ENCODE assay signal across 8 cellular contexts in genomic region chr3:67654099-67654831, GRCh38. TPM values are rescaled to one million over a fixed set of nuclear protein-coding genes. Genes with fewer than 3 reads are reported as not detected.
DNase-seq lines count a peak whose midpoint lies in the region; ATAC-seq and TF ChIP-seq lines count a peak whose summit lies in the region.

Gene SUCLG2 (minus strand): TSS chr3:67654612. CDS start chr3:67654586, 26 bp downstream.

- peaks cover 14% of the 10 kb centered on the region for H3K4me1 ChIP-seq in HUES48 (ENCODE audit: control insufficient read depth, insufficient read depth, low read length)

- H3K27me3 ChIP-seq in HUES48 (ENCODE audit: control insufficient read depth, insufficient read depth, low read length), result no peaks in the 10 kb centered on the region

- ATAC-seq in GM21381 (IDR thresholded peaks at IDR 0.05; ENCODE audit: unreplicated experiment), result peak; percentile 63
- peak; percentile 64 for ATAC-seq in stimulated activated naive CD8-positive, alpha-beta T cell treated with anti-CD3 and anti-CD28 coated beads, Interleukin-15, amount 100 ng/mL, for 72 hours

- H3K27ac ChIP-seq in HUES48 (ENCODE audit: low read depth, low read length), result peak within 1 kb of the TSS; percentile 89

- peaks cover 26% of the 10 kb centered on the region for H3K9me3 Mint-ChIP-seq in nephron progenitor cell
- peaks cover 13 to 19% of the 10 kb centered on the region in 2 donors for H3K9me3 Mint-ChIP-seq in stimulated activated naive CD8-positive, alpha-beta T cell treated with anti-CD3 and anti-CD28 coated beads, Interleukin-15, amount 100 ng/mL, for 72 hours

- H3K9ac ChIP-seq in HUES48 (ENCODE audit: low read depth, low read length), result peak within 1 kb of the TSS; percentile 97

- H3K36me3 ChIP-seq in HUES48 (ENCODE audit: control insufficient read depth, insufficient read depth, low read length), result no peaks in the 10 kb centered on the region

- TF ChIP-seq CTCF in fibroblast of pulmonary artery (IDR thresholded peaks at IDR 0.05; ENCODE audit: low read length, missing control alignments) (no peak), nephron progenitor cell (IDR thresholded peaks at IDR 0.05) (no peak)

- H3K27me3 Mint-ChIP-seq in nephron progenitor cell (ENCODE audit: low read depth, poor library complexity), result no peaks in the 10 kb centered on the region
- no peaks in the 10 kb centered on the region for H3K27me3 Mint-ChIP-seq in stimulated activated naive CD8-positive, alpha-beta T cell treated with anti-CD3 and anti-CD28 coated beads, Interleukin-15, amount 100 ng/mL, for 72 hours

- DNase-seq in DMS114 treated with DMSO at 0.1 percent for 48 hours (lab: John Stamatoyannopoulos, UW; ENCODE audit: unreplicated experiment) (peak; percentile 38), RPMI7951 (ENCODE audit: low read depth) (peak; percentile 89), fibroblast of pulmonary artery (ENCODE audit: low read depth) (peak; percentile 83), nephron progenitor cell (peak; percentile 86)
- peak; percentile 71 for DNase-seq in activated T-helper 9 cell treated with anti-CD3 and anti-CD28 coated beads, Interleukin-2, amount 50 U/mL, for 16 hours (ENCODE audit: low read depth)
- peak; percentile 78 to 83 for DNase-seq in stimulated activated naive CD8-positive, alpha-beta T cell treated with anti-CD3 and anti-CD28 coated beads, Interleukin-15, amount 100 ng/mL, for 72 hours

- H3K9me3 ChIP-seq in HUES48 (ENCODE audit: control insufficient read depth, insufficient read depth, low read length), result no peaks in the 10 kb centered on the region

- peak within 1 kb of the TSS; percentile 75 for H3K27ac Mint-ChIP-seq in nephron progenitor cell
- peak within 1 kb of the TSS; percentile 94 to 97 for H3K27ac Mint-ChIP-seq in stimulated activated naive CD8-positive, alpha-beta T cell treated with anti-CD3 and anti-CD28 coated beads, Interleukin-15, amount 100 ng/mL, for 72 hours

- peaks cover 55% of the 10 kb centered on the region for H3K4me1 Mint-ChIP-seq in nephron progenitor cell
- H3K4me1 Mint-ChIP-seq in stimulated activated naive CD8-positive, alpha-beta T cell treated with anti-CD3 and anti-CD28 coated beads, Interleukin-15, amount 100 ng/mL, for 72 hours, result peaks cover 62% of the 10 kb centered on the region

- H3K4me3 Mint-ChIP-seq in nephron progenitor cell, result peak within 1 kb of the TSS; percentile 78
- H3K4me3 Mint-ChIP-seq in stimulated activated naive CD8-positive, alpha-beta T cell treated with anti-CD3 and anti-CD28 coated beads, Interleukin-15, amount 100 ng/mL, for 72 hours, result peak within 1 kb of the TSS; percentile 80 to 84

- H3K4me3 ChIP-seq in HUES48 (ENCODE audit: low read depth, low read length), result peak within 1 kb of the TSS; percentile 79
- H3K4me3 ChIP-seq in fibroblast of pulmonary artery (replicated peaks; ENCODE audit: low read depth, low read length), result peak within 1 kb of the TSS; percentile 68

- H3K36me3 Mint-ChIP-seq in nephron progenitor cell (ENCODE audit: low read depth), result peaks cover 40% of the 10 kb centered on the region

RNA-seq across cellular contexts. Expression of gene SUCLG2, which starts in this region (rescaled TPM):
- 58.6 and 70.8 TPM in 2 replicates for total RNA-seq in RPMI7951 (2014; rRNA removed; shearing (Covaris generic))

Comparison
In these comparisons a context has a peak if more than half of its experiments do, and no peak if none do; other contexts are left out.
1. Peak in every context shown above with its lines: DNase-seq, ATAC-seq, H3K4me3 ChIP-seq and H3K27ac ChIP-seq.
2. DNase-seq: peak in every context shown above with its lines; median percentile 89 in RPMI7951; 86 in nephron progenitor cell; 83 in fibroblast of pulmonary artery; 80 in stimulated activated naive CD8-positive, alpha-beta T cell treated with anti-CD3 and anti-CD28 coated beads, Interleukin-15, amount 100 ng/mL, for 72 hours; 71 in activated T-helper 9 cell treated with anti-CD3 and anti-CD28 coated beads, Interleukin-2, amount 50 U/mL, for 16 hours; 38 in DMS114 treated with DMSO at 0.1 percent for 48 hours.